In the genomic region with DNA sequence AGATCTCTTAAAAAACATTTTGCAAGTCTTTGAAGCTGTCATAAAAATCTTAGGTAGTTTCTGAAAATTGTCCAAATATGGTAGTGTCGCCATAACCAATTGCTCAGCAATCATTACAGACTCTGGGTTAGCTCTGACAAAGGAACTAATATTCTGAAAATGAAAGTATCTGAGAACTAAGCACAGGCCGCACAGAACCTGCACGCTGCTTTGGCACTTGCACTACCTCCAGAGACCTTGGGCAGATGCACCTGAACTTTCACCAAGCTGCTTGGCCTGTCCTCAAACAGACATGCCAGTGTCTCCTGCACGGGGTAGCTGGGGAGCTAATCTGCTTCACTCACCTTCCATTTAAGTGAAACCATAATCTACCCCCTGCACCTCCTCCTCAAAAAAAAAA, we compare ENCODE assay signal across 15 cellular contexts.
A peak's percentile ranks its signal among the peaks of the same experiment; 100 is the strongest.
DNase-seq lines count a peak whose midpoint lies in the region; ATAC-seq, FAIRE-seq and TF ChIP-seq lines count a peak whose summit lies in the region.
"Had no signal": no experiment of that assay in that cellular context is flagged by ENCODE, and none has a peak within 500 bp of the region (broad histone marks: within the 10 kb centered on the region; RNA-seq: fewer than 3 reads in every experiment).

No MANE protein-coding gene starts in this region.

- ATAC-seq in HG02798 (IDR thresholded peaks at IDR 0.05; ENCODE audit: poor library complexity, unreplicated experiment) (peak; percentile 32), HG02571 (IDR thresholded peaks at IDR 0.05; ENCODE audit: unreplicated experiment) (no peak), HG03432 (IDR thresholded peaks at IDR 0.05; ENCODE audit: unreplicated experiment) (no peak)

- TF ChIP-seq CTCF in BE2C (IDR thresholded peaks at IDR 0.05; ENCODE audit: low read depth, low read length): no peak

- 5 to 52% (median 14%) methylated on average over 4 of the region's 4 CpGs for WGBS in small intestine, 3 donors

- H3K36me3 Mint-ChIP-seq in activated CD4-positive, alpha-beta memory T cell treated with anti-CD3 and anti-CD28 coated beads, Interleukin-2, amount 10 ng/mL, durations not matched to agents 7 days and 5 days (ENCODE audit: low read depth): peaks cover 8% of the 10 kb centered on the region

- H3K27ac Mint-ChIP-seq in activated CD4-positive, alpha-beta memory T cell treated with anti-CD3 and anti-CD28 coated beads, Interleukin-2, amount 10 ng/mL, durations not matched to agents 7 days and 5 days: peak overlapping the region; percentile 81

- H3K36me3 ChIP-seq in small intestine (ENCODE audit: control insufficient read depth in 2 of 2, insufficient read depth in 2 of 2, low read length in 2 of 2): no peaks in the 10 kb centered on the region
- H3K36me3 ChIP-seq in BE2C: no peaks in the 10 kb centered on the region
- H3K36me3 ChIP-seq: ascending aorta had no signal

- H3K4me1 Mint-ChIP-seq in activated CD4-positive, alpha-beta memory T cell treated with anti-CD3 and anti-CD28 coated beads, Interleukin-2, amount 10 ng/mL, durations not matched to agents 7 days and 5 days: peaks cover 90% of the 10 kb centered on the region

- POLR2A ChIA-PET in activated CD4-positive, alpha-beta memory T cell treated with anti-CD3 and anti-CD28 coated beads, Interleukin-2, amount 10 ng/mL, durations not matched to agents 7 days and 5 days (lab: Charles Lee): interaction anchor here (0.7 to 6.7 kb wide), 15 partner anchors 12 to 515 kb away, joined by 3 to 135 read pairs (median 5); a partner anchor contains a TSS

- peak overlapping the region in 1 of 2 donors; percentile 32 for H3K27ac ChIP-seq in small intestine (ENCODE audit: low read depth in 1 of 2, low read length in 1 of 2)
- H3K27ac ChIP-seq: 22Rv1, ascending aorta, dorsolateral prefrontal cortex had no signal

- H3K27me3 Mint-ChIP-seq in activated CD4-positive, alpha-beta memory T cell treated with anti-CD3 and anti-CD28 coated beads, Interleukin-2, amount 10 ng/mL, durations not matched to agents 7 days and 5 days: no peaks in the 10 kb centered on the region

- no peaks in the 10 kb centered on the region for H3K9me3 ChIP-seq in small intestine (ENCODE audit: control insufficient read depth, low read depth)
- H3K9me3 ChIP-seq in BE2C: no peaks in the 10 kb centered on the region; the same call in none of the 2 replicates
- H3K9me3 ChIP-seq: ascending aorta had no signal

- FAIRE-seq in small intestine (lab: Jason Lieb, UNC): no peak
- FAIRE-seq: islet of Langerhans had no signal

- no peaks in the 10 kb centered on the region for H3K27me3 ChIP-seq in small intestine (ENCODE audit: control insufficient read depth in 2 of 2, insufficient read depth in 2 of 2, low read length in 2 of 2)
- H3K27me3 ChIP-seq in BE2C: no peaks in the 10 kb centered on the region
- H3K27me3 ChIP-seq: ascending aorta had no signal

- CTCF ChIA-PET in activated CD4-positive, alpha-beta memory T cell treated with anti-CD3 and anti-CD28 coated beads, Interleukin-2, amount 10 ng/mL, durations not matched to agents 7 days and 5 days (lab: Charles Lee): interaction anchor here (0.6 to 3.2 kb wide), 8 partner anchors 12 to 319 kb away, joined by 3 to 22 read pairs (median 4); no protein-coding TSS in a partner anchor

- DNase-seq in activated CD4-positive, CD25-positive, alpha-beta regulatory T cell treated with anti-CD3 and anti-CD28 coated beads, Interleukin-2, amount 50 U/mL, for 16 hours (ENCODE audit: low read depth, low spot score): peak; percentile 9
- DNase-seq in activated CD4-positive, CD25-positive, alpha-beta regulatory T cell treated with anti-CD3 and anti-CD28 coated beads, Interleukin-2, amount 50 U/mL, for 72 hours: no peak
- peak; percentile 64 for DNase-seq in activated CD4-positive, alpha-beta memory T cell treated with anti-CD3 and anti-CD28 coated beads, Interleukin-2, amount 10 ng/mL, durations not matched to agents 7 days and 5 days
- DNase-seq in small intestine: peak; percentile 66
- DNase-seq in BE2C: no peak
- DNase-seq: activated CD8-positive, alpha-beta memory T cell treated with anti-CD3 and anti-CD28 coated beads for 24 hours; dorsolateral prefrontal cortex; Kasumi-1; NCI-H2107 had no signal

- H3K4me3 ChIP-seq in small intestine (ENCODE audit: low read depth in 1 of 2, low read length in 2 of 2) (no peak overlapping the region), BE2C (ENCODE audit: low read depth, low read length) (no peak overlapping the region)
- H3K4me3 ChIP-seq: ascending aorta, dorsolateral prefrontal cortex had no signal

- peak overlapping the region; percentile 54 for H3K4me3 Mint-ChIP-seq in activated CD4-positive, alpha-beta memory T cell treated with anti-CD3 and anti-CD28 coated beads, Interleukin-2, amount 10 ng/mL, durations not matched to agents 7 days and 5 days

- H3K9me3 Mint-ChIP-seq in activated CD4-positive, alpha-beta memory T cell treated with anti-CD3 and anti-CD28 coated beads, Interleukin-2, amount 10 ng/mL, durations not matched to agents 7 days and 5 days: no peaks in the 10 kb centered on the region

- H3K4me1 ChIP-seq in small intestine (ENCODE audit: control insufficient read depth in 2 of 2, insufficient read depth in 1 of 2, low read depth in 1 of 2, low read length in 1 of 2) (peaks cover 3 to 8% of the 10 kb centered on the region in 2 donors), BE2C (no peaks in the 10 kb centered on the region)
- H3K4me1 ChIP-seq: ascending aorta had no signal

Comparison
In these comparisons a context has a peak if more than half of its experiments do, and no peak if none do; other contexts are left out.
1. DNase-seq: peak in activated CD4-positive, CD25-positive, alpha-beta regulatory T cell treated with anti-CD3 and anti-CD28 coated beads, Interleukin-2, amount 50 U/mL, for 16 hours (single experiment), activated CD4-positive, alpha-beta memory T cell treated with anti-CD3 and anti-CD28 coated beads, Interleukin-2, amount 10 ng/mL, durations not matched to agents 7 days and 5 days (single experiment) and small intestine (single experiment); none in activated CD4-positive, CD25-positive, alpha-beta regulatory T cell treated with anti-CD3 and anti-CD28 coated beads, Interleukin-2, amount 50 U/mL, for 72 hours (single experiment) and BE2C (single experiment).